Comparison of ENCODE assay signal across 17 cellular contexts in the genomic region with DNA sequence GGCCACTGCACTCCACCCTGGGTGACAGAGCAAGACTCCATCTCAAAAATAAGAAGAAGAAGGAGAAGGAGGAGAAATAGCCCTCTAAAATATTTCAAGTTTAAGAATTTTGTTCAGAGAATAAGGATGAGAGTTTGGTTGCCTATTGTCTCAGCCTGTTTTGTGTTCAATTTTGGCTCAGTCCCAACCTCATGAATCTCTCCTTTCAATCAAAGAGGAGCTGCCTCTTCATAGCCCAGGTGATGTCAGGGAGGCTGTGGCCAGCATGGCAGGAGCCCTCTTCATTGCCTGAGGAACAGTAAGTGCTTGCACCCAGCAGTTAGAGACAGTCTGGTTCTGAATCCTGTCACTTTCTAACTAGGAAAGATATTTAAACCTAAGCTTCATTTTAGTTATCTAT. TPM values are rescaled to one million over a fixed set of nuclear protein-coding genes. Genes with fewer than 3 reads are reported as not detected.
A peak's percentile ranks its signal among the peaks of the same experiment; 100 is the strongest.
DNase-seq lines count a peak whose midpoint lies in the region; ATAC-seq, FAIRE-seq and TF ChIP-seq lines count a peak whose summit lies in the region.
"Had no signal": no experiment of that assay in that cellular context is flagged by ENCODE, and none has a peak within 500 bp of the region (broad histone marks: within the 10 kb centered on the region; RNA-seq: fewer than 3 reads in every experiment).

No MANE protein-coding gene starts in this region.

- H3K27me3 Mint-ChIP-seq in endothelial cell (ENCODE audit: unreplicated experiment): no peaks in the 10 kb centered on the region

- no peak for TF ChIP-seq RAD21 in GM12878 (IDR thresholded peaks at IDR 0.05; ENCODE audit: insufficient read depth, low read depth, low read length)

- H3K9me3 ChIP-seq in MM.1S (replicated peaks; ENCODE audit: insufficient read depth, low read length) (no peaks in the 10 kb centered on the region), GM12878 (replicated peaks; ENCODE audit: control insufficient read depth, insufficient read depth, low read length) (peaks cover 5% of the 10 kb centered on the region; the same call in 2 of the 3 replicates), mucosa of rectum (ENCODE audit: control insufficient read depth in 2 of 2, low read length in 2 of 2) (no peaks in the 10 kb centered on the region)
- H3K9me3 ChIP-seq: SJSA1 had no signal

- in situ Hi-C loops in GM13977 (cut with MboI; ENCODE audit: low pct_unique_long_range_greater_than_20kb, low sequenced_read_pairs, unreplicated experiment) (loop anchor here (10.0 to 25.0 kb wide), 2 partner anchors 246 to 489 kb away; no protein-coding TSS in a partner anchor), GM12878 (cut with MboI) (loop anchor here (5.0 to 25.0 kb wide), 2 partner anchors 249 to 514 kb away; no protein-coding TSS in a partner anchor)

- H3K4me1 ChIP-seq in MM.1S (ENCODE audit: low read length): peaks cover 20% of the 10 kb centered on the region
- H3K4me1 ChIP-seq in GM12878 (ENCODE audit: control insufficient read depth, insufficient read depth, low read length): peaks cover 30% of the 10 kb centered on the region
- peaks cover 33 to 67% of the 10 kb centered on the region in 2 donors for H3K4me1 ChIP-seq in mucosa of rectum (ENCODE audit: control insufficient read depth in 2 of 2, insufficient read depth in 2 of 2, low read length in 2 of 2)

- H3K27me3 ChIP-seq in MM.1S (replicated peaks; ENCODE audit: insufficient read depth, low read length) (no peaks in the 10 kb centered on the region), GM12878 (replicated peaks in 1 of 2; ENCODE audit: control insufficient read depth in 2 of 2, insufficient read depth in 2 of 2, low read length in 1 of 2) (no peaks in the 10 kb centered on the region), mucosa of rectum (ENCODE audit: control insufficient read depth in 2 of 2, insufficient read depth in 2 of 2, low read length in 2 of 2) (no peaks in the 10 kb centered on the region)
- H3K27me3 ChIP-seq: SJSA1 had no signal

- no peak overlapping the region for H3K27ac Mint-ChIP-seq in endothelial cell (ENCODE audit: unreplicated experiment)
- H3K27ac Mint-ChIP-seq: CD14-positive monocyte; IgD-negative memory B cell; T-helper 1 cell treated with Interleukin-12 subunit alpha and Interleukin-12 subunit beta and Interleukin-4 antibody, amounts not matched to agents 30 μg/mL and 1 μg/mL, for 36 hours had no signal

- H3K79me2 ChIP-seq in MM.1S (ENCODE audit: low read length): no peaks in the 10 kb centered on the region
- H3K79me2 ChIP-seq in GM12878 (ENCODE audit: control insufficient read depth, insufficient read depth, low read length): no peaks in the 10 kb centered on the region

- no peak overlapping the region for H3K4me3 Mint-ChIP-seq in endothelial cell (ENCODE audit: unreplicated experiment)
- H3K4me3 Mint-ChIP-seq: CD14-positive monocyte; IgD-negative memory B cell; T-helper 1 cell treated with Interleukin-12 subunit alpha and Interleukin-12 subunit beta and Interleukin-4 antibody, amounts not matched to agents 30 μg/mL and 1 μg/mL, for 36 hours had no signal

- H4K20me1 ChIP-seq in MM.1S (ENCODE audit: insufficient read depth, low read length) (no peaks in the 10 kb centered on the region), GM12878 (ENCODE audit: control insufficient read depth, insufficient read depth) (no peaks in the 10 kb centered on the region)

- RAD21 ChIA-PET in GM12878 (lab: Charles Lee; ENCODE audit: unreplicated experiment): interaction anchor here (0.7 to 4.8 kb wide), 11 partner anchors 47 to 472 kb away, joined by 3 to 86 read pairs (median 4); a partner anchor contains a TSS

- no peak for ATAC-seq in GM12878
- no peak for ATAC-seq in GM19467 (IDR thresholded peaks at IDR 0.05; ENCODE audit: unreplicated experiment)

- H3K9ac ChIP-seq in MM.1S (ENCODE audit: low read length): no peak overlapping the region
- no peak overlapping the region for H3K9ac ChIP-seq in GM12878 (ENCODE audit: control insufficient read depth, insufficient read depth, low read length)
- no peak overlapping the region for H3K9ac ChIP-seq in mucosa of rectum (ENCODE audit: low read depth in 1 of 2, low read length in 2 of 2)

- no peak for TF ChIP-seq EP300 in GM12878 (IDR thresholded peaks at IDR 0.05; ENCODE audit: borderline replicate concordance in 1 of 2, control insufficient read depth in 1 of 2, low read depth in 2 of 2, low read length in 2 of 2)

- H3K27ac ChIP-seq in MM.1S (ENCODE audit: low read length) (no peak overlapping the region), GM12878 (ENCODE audit: control insufficient read depth, insufficient read depth) (no peak overlapping the region), mucosa of rectum (ENCODE audit: low read depth in 2 of 2, low read length in 2 of 2) (peak overlapping the region; percentile 72 to 82)

- POLR2A ChIA-PET in GM12878 (lab: Charles Lee): no interaction called here

- CTCF ChIA-PET in GM12878 (lab: Yijun Ruan, JAX): interaction anchor here (0.7 to 5.6 kb wide), 23 partner anchors 9 to 317 kb away, joined by 3 to 141 read pairs (median 7); no protein-coding TSS in a partner anchor

- no peak overlapping the region for H3K4me3 ChIP-seq in MM.1S (ENCODE audit: low read length)
- no peak overlapping the region for H3K4me3 ChIP-seq in GM12878
- H3K4me3 ChIP-seq in mucosa of rectum (ENCODE audit: low read length in 2 of 2): no peak overlapping the region
- H3K4me3 ChIP-seq: SJSA1 had no signal

- FAIRE-seq in GM12878 (lab: Jason Lieb, UNC): no peak
- FAIRE-seq: G401.6 had no signal

- intact Hi-C loops in GM12878 (cut with micrococcal nuclease; ENCODE audit: unreplicated experiment): loop anchor here (5.0 kb wide), 1 partner anchor 524 kb away; no protein-coding TSS in a partner anchor

- BruUV-seq in GM12878 (replicated peaks; lab: Mats Ljungman, UMichigan): no TSS peak

- no peaks in the 10 kb centered on the region for H3K36me3 ChIP-seq in MM.1S (replicated peaks; ENCODE audit: insufficient read depth, low read length)
- H3K36me3 ChIP-seq in GM12878 (ENCODE audit: control insufficient read depth in 2 of 2, insufficient read depth in 2 of 2, low read length in 1 of 2): no peaks in the 10 kb centered on the region
- H3K36me3 ChIP-seq in mucosa of rectum (ENCODE audit: control insufficient read depth in 2 of 2, insufficient read depth in 2 of 2, low read length in 2 of 2): no peaks in the 10 kb centered on the region
- H3K36me3 ChIP-seq: SJSA1 had no signal

- H2AFZ ChIP-seq in MM.1S (ENCODE audit: low read length) (peak overlapping the region; percentile 46), GM12878 (ENCODE audit: control insufficient read depth, low read depth, low read length) (peak overlapping the region; percentile 37)

- no peaks in the 10 kb centered on the region for H3K9me2 ChIP-seq in MM.1S (replicated peaks; ENCODE audit: insufficient read depth, low read length)

- DNase-seq in GM13977 (ENCODE audit: low spot score): peak; percentile 12
- no peak for DNase-seq in MM.1S
- no peak for DNase-seq in GM12878 (ENCODE audit: low read depth, low spot score)
- DNase-seq in RPMI8226: no peak
- DNase-seq in endothelial cell (ENCODE audit: low spot score): no peak
- DNase-seq in occipital lobe (lab: John Stamatoyannopoulos, UW): no peak
- DNase-seq: DND-41; NCI-H187; NCI-H526 treated with DMSO at 0.1 percent for 48 hours; NK-92 treated with Interleukin-12 subunit alpha and Interleukin-12 subunit beta, amount 100 ng/mL, for 24 hours had no signal

- H3K4me1 Mint-ChIP-seq in endothelial cell (ENCODE audit: unreplicated experiment): peaks cover 5% of the 10 kb centered on the region

- TF ChIP-seq CTCF in GM13977 (IDR thresholded peaks at IDR 0.05; ENCODE audit: extremely low read depth, insufficient read depth, missing control alignments) (no peak), MM.1S (IDR thresholded peaks at IDR 0.05; ENCODE audit: low read length) (no peak), GM12878 (IDR thresholded peaks at IDR 0.05 in 2 of 3, conservative IDR thresholded peaks at IDR 0.05 in 1 of 3; ENCODE audit: control insufficient read depth in 2 of 3, extremely low read depth in 1 of 3, insufficient read depth in 1 of 3, low read depth in 3 of 3, low read length in 3 of 3) (no peak), endothelial cell (IDR thresholded peaks at IDR 0.05; ENCODE audit: unreplicated experiment) (no peak)

- TF ChIP-seq POLR2A in GM12878 (IDR thresholded peaks at IDR 0.05; ENCODE audit: low read depth, low read length): no peak

- SMC1A ChIA-PET in GM12878 (lab: Charles Lee; ENCODE audit: uncharacterized antibody, unreplicated experiment): interaction anchor here (0.8 to 4.8 kb wide), 15 partner anchors 44 to 311 kb away, joined by 3 to 89 read pairs (median 4); no protein-coding TSS in a partner anchor

- H3F3A ChIP-seq in MM.1S (ENCODE audit: insufficient read depth, low read length): peaks cover 21% of the 10 kb centered on the region

- H3K9me3 Mint-ChIP-seq in endothelial cell (ENCODE audit: unreplicated experiment): no peaks in the 10 kb centered on the region
- H3K9me3 Mint-ChIP-seq: T-helper 1 cell treated with Interleukin-12 subunit alpha and Interleukin-12 subunit beta and Interleukin-4 antibody, amounts not matched to agents 30 μg/mL and 1 μg/mL, for 36 hours had no signal

- no peaks in the 10 kb centered on the region for H3K36me3 Mint-ChIP-seq in endothelial cell (ENCODE audit: low read depth, unreplicated experiment)
- H3K36me3 Mint-ChIP-seq: IgD-negative memory B cell had no signal

- H3K4me2 ChIP-seq in MM.1S (ENCODE audit: low read depth, low read length): no peak overlapping the region
- H3K4me2 ChIP-seq in GM12878 (ENCODE audit: control insufficient read depth, insufficient read depth): no peak overlapping the region

TF ChIP-seq in GM12878, 131 proteins besides CTCF, POLR2A, EP300 and RAD21 (continues in another document):
- no peak for TF ChIP-seq ATF7 (IDR thresholded peaks at IDR 0.05; ENCODE audit: low read depth)

RNA-seq across cellular contexts. Expression of a gene that starts 55.0 kb away (rescaled TPM):
- total RNA-seq in GM12878 (2013; cell fraction: nucleolus; rRNA removed): 63.7 and 73.0 TPM in 2 replicates
- total RNA-seq in GM12878 (2014; rRNA removed) (43.5 and 59.6 TPM in 2 replicates), GM12878 (2014; rRNA removed; fragmentation: Illumina TruSeq; extraction: Trizol) (32.3 and 32.8 TPM in 2 replicates), GM12878 (2021) (56.1 and 60.9 TPM in 2 replicates), endothelial cell (ENCODE audit: unreplicated experiment) (4.7 TPM), occipital lobe (10.8 TPM)
- polyA plus RNA-seq in GM12878 (2011; ENCODE audit: low read depth): 12.0 TPM
- polyA plus RNA-seq in GM12878 (2011; rRNA removed) (51.4 and 74.1 TPM in 2 replicates), GM12878 (2014; fragmentation: Illumina TruSeq; extraction: Trizol) (37.5 and 50.4 TPM in 2 replicates), GM12878 (2014; fragmentation: Nextera tagmentation; extraction: Ambion mirVana) (10 to 100 TPM; 11.3 to 17.9 TPM), GM12878 (2014; rRNA removed) (82.4 and 93.9 TPM in 2 replicates), GM12878 (2016; fragmentation: Nextera tagmentation; extraction: Ambion mirVana) (10 to 100 TPM; 77.2 to 84.5 TPM)
- polyA plus RNA-seq in GM12878 (2011; cell fraction: cytosol; rRNA removed): 70.2 and 84.8 TPM in 2 replicates
- 105 and 117 TPM in 2 replicates for polyA plus RNA-seq in GM12878 (2011; cell fraction: nucleus; rRNA removed)
- polyA plus RNA-seq in GM12878 (2012): 30.4 and 32.1 TPM in 2 replicates
- 58.0 and 65.7 TPM in 2 replicates for polyA minus RNA-seq in GM12878 (2011; rRNA and poly(A)+ RNA removed)
- 13.0 TPM in 2 replicates for polyA minus RNA-seq in GM12878 (2011; cell fraction: cytosol; rRNA and poly(A)+ RNA removed)
- 23.6 and 54.5 TPM in 2 replicates for polyA minus RNA-seq in GM12878 (2011; cell fraction: nucleus; rRNA and poly(A)+ RNA removed)

Comparison
In these comparisons a context has a peak if more than half of its experiments do, and no peak if none do; other contexts are left out.
1. H3K27ac ChIP-seq: peak in mucosa of rectum (2 of 2); none in MM.1S (single experiment) and GM12878 (single experiment).